8 cellular contexts compared by ENCODE assay signal in genomic region chr5:136080113-136080482, GRCh38. TPM values are rescaled to one million over a fixed set of nuclear protein-coding genes. Genes with fewer than 3 reads are reported as not detected.
A peak's percentile ranks its signal among the peaks of the same experiment; 100 is the strongest.
DNase-seq lines count a peak whose midpoint lies in the region; ATAC-seq and TF ChIP-seq lines count a peak whose summit lies in the region.

No MANE protein-coding gene starts in this region.

- H3K36me3 ChIP-seq in duodenal mucosa (ENCODE audit: control insufficient read depth in 1 of 2, insufficient read depth in 2 of 2, low read length in 2 of 2) (no peaks in the 10 kb centered on the region), ovary (no peaks in the 10 kb centered on the region)

- no peak for DNase-seq in ovary
- DNase-seq in NCI-H774 (lab: John Stamatoyannopoulos, UW): no peak
- DNase-seq in UCSD-AML1 (lab: John Stamatoyannopoulos, UW; ENCODE audit: unreplicated experiment): no peak
- no peak for DNase-seq in erythroblast (lab: John Stamatoyannopoulos, UW)

- peak overlapping the region; percentile 48 to 51 for H3K9ac ChIP-seq in duodenal mucosa (ENCODE audit: low read depth in 1 of 2, low read length in 2 of 2)

- TF ChIP-seq CTCF in ovary (IDR thresholded peaks at IDR 0.05): no peak

- intact Hi-C loops in ovary (cut with DNase I): loop anchor here (5.0 to 10.0 kb wide), 5 partner anchors 55 to 193 kb away; partner anchors contain the start of gene SMAD5 (in 1 of the 4)

- H3K9me3 ChIP-seq in duodenal mucosa (ENCODE audit: control insufficient read depth in 1 of 2, low read length in 2 of 2) (no peaks in the 10 kb centered on the region), ovary (no peaks in the 10 kb centered on the region)

- TF ChIP-seq POLR2A in ovary (IDR thresholded peaks at IDR 0.05): no peak
- TF ChIP-seq POLR2A in erythroblast (IDR thresholded peaks at IDR 0.05; ENCODE audit: low read length): no peak

- H3K4me3 ChIP-seq in duodenal mucosa (ENCODE audit: low read depth in 1 of 2, low read length in 2 of 2) (peak overlapping the region; percentile 62 to 69), ovary (peak overlapping the region; percentile 29)

- H3K4me1 ChIP-seq in duodenal mucosa (ENCODE audit: control insufficient read depth in 1 of 2, insufficient read depth in 2 of 2, low read length in 2 of 2) (peaks cover 6 to 14% of the 10 kb centered on the region in 2 donors), ovary (ENCODE audit: insufficient read depth) (no peaks in the 10 kb centered on the region)

- H3K27ac ChIP-seq in duodenal mucosa (ENCODE audit: low read depth, low read length) (no peak overlapping the region), ovary (no peak overlapping the region)

- TF ChIP-seq EP300 in ovary (IDR thresholded peaks at IDR 0.05): no peak

- no peaks in the 10 kb centered on the region for H3K27me3 ChIP-seq in duodenal mucosa (ENCODE audit: control insufficient read depth in 1 of 2, insufficient read depth in 2 of 2, low read length in 2 of 2)
- H3K27me3 ChIP-seq in ovary: no peaks in the 10 kb centered on the region

- WGBS in ovary, 3 donors: 29 to 58% (median 51%) methylated on average over 13 of the region's 13 CpGs

- ATAC-seq in GM18858 (IDR thresholded peaks at IDR 0.05; ENCODE audit: unreplicated experiment): peak; percentile 4
- peak; percentile 3 for ATAC-seq in HG03095 (IDR thresholded peaks at IDR 0.05; ENCODE audit: unreplicated experiment)
- no peak for ATAC-seq in GM21717 (IDR thresholded peaks at IDR 0.05; ENCODE audit: unreplicated experiment)

RNA-seq across cellular contexts. Expression of gene TGFBI, which starts 51.3 kb away (rescaled TPM):
- total RNA-seq in ovary: 10 to 100 TPM; 14.5 to 46.6 (median 25.3) TPM
- polyA plus RNA-seq in ovary: 100 to 1,000 TPM in 1 of 2 donors, 10 to 100 TPM in 1; 22.2 to 138 TPM

RNA-seq across cellular contexts. Expression of gene SMAD5, which starts 52.5 kb away (rescaled TPM):
- total RNA-seq in ovary: 100 to 1,000 TPM in 5 of 7 donors, 10 to 100 TPM in 2; 41.8 to 130 (median 112) TPM
- 10 to 100 TPM; 20.3 to 33.7 TPM for polyA plus RNA-seq in ovary
